1 cellular context compared by ENCODE assay signal in the genomic region with DNA sequence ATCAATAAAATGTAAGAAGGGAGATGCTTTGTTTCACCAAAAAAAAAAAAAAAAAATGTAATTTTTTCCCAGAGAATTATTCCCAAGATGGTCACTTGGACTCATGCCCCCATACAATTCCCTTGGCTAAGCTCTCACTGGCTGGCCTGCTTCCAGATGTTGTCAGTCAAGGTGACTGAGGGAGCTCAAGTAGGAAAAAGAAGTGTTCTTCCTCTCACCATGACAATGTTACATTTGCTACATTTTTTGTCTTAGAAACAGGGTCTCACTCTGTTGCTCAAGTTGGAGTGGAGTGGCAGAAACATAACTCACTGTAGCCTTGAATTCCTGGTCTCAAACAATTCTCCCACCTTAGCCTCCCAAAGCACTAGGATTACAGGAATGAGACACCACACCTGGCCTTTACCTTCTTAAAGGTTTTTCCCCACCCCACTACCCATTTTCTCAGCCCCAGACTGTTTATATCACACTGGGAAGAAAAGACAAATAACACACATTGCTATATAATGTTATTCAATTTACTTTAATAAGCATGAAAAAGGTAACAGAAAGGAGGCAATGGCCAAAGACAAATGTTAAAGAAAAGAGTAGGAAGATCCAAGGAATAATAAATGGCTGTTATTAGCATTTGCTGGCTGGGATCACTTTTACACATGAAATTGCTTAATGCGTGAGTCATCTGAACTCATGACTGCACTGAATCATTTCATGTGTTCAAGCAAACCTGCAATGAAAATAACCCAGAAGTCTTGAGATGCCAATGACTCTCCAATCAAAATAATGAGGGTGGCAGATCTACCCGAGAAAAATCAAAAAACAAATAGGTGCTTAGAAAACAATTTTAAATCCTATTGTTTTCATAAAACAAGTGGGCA.
TF ChIP-seq lines count a peak whose summit lies in the region.

No MANE protein-coding gene starts in this region.

TF ChIP-seq in SK-N-SH treated with all-trans-retinoic acid at 6 μM for 48 hours, 23 proteins besides CTCF, POLR2A, EP300 and RAD21 (continued from another document):
- TF ChIP-seq, protein P1, sequence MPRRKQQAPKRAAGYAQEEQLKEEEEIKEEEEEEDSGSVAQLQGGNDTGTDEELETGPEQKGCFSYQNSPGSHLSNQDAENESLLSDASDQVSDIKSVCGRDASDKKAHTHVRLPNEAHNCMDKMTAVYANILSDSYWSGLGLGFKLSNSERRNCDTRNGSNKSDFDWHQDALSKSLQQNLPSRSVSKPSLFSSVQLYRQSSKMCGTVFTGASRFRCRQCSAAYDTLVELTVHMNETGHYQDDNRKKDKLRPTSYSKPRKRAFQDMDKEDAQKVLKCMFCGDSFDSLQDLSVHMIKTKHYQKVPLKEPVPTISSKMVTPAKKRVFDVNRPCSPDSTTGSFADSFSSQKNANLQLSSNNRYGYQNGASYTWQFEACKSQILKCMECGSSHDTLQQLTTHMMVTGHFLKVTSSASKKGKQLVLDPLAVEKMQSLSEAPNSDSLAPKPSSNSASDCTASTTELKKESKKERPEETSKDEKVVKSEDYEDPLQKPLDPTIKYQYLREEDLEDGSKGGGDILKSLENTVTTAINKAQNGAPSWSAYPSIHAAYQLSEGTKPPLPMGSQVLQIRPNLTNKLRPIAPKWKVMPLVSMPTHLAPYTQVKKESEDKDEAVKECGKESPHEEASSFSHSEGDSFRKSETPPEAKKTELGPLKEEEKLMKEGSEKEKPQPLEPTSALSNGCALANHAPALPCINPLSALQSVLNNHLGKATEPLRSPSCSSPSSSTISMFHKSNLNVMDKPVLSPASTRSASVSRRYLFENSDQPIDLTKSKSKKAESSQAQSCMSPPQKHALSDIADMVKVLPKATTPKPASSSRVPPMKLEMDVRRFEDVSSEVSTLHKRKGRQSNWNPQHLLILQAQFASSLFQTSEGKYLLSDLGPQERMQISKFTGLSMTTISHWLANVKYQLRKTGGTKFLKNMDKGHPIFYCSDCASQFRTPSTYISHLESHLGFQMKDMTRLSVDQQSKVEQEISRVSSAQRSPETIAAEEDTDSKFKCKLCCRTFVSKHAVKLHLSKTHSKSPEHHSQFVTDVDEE (CRISPR knock-in tag; IDR thresholded peaks at IDR 0.05), result no peak
- no peak for TF ChIP-seq SNAI2 (CRISPR knock-in tag; IDR thresholded peaks at IDR 0.05)
- 0 out of 2 replicates have a peak, but pooled peaks have one; percentile 67 for TF ChIP-seq TOX (CRISPR knock-in tag; IDR thresholded peaks at IDR 0.05; ENCODE audit: borderline replicate concordance)
- no peak for TF ChIP-seq ZNF70 (CRISPR knock-in tag; IDR thresholded peaks at IDR 0.05)
- TF ChIP-seq, protein P2, sequence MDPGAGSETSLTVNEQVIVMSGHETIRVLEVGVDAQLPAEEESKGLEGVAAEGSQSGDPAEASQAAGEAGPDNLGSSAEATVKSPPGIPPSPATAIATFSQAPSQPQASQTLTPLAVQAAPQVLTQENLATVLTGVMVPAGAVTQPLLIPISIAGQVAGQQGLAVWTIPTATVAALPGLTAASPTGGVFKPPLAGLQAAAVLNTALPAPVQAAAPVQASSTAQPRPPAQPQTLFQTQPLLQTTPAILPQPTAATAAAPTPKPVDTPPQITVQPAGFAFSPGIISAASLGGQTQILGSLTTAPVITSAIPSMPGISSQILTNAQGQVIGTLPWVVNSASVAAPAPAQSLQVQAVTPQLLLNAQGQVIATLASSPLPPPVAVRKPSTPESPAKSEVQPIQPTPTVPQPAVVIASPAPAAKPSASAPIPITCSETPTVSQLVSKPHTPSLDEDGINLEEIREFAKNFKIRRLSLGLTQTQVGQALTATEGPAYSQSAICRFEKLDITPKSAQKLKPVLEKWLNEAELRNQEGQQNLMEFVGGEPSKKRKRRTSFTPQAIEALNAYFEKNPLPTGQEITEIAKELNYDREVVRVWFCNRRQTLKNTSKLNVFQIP (CRISPR knock-in tag; IDR thresholded peaks at IDR 0.05; ENCODE audit: borderline replicate concordance, low read depth), result no peak
- no peak for TF ChIP-seq ZFP30 (CRISPR knock-in tag; IDR thresholded peaks at IDR 0.05)
- no peak for TF ChIP-seq GLIS3 (CRISPR knock-in tag; IDR thresholded peaks at IDR 0.05)
